1 cellular context compared by ENCODE assay signal in genomic region chr4:139311909-139312308, GRCh38.
TF ChIP-seq lines count a peak whose summit lies in the region.

No MANE protein-coding gene starts in this region.

TF ChIP-seq in GM23338, 12 proteins besides CTCF, POLR2A, EP300 and RAD21 (continued from another document):
- TF ChIP-seq ETS1 (IDR thresholded peaks at IDR 0.05) (no peak), ZNF331 (CRISPR knock-in tag; IDR thresholded peaks at IDR 0.05; ENCODE audit: low read depth) (no peak), ZNF114 (CRISPR knock-in tag; IDR thresholded peaks at IDR 0.05) (no peak)
